Comparison of ENCODE assay signal across 1 cellular context in genomic region chr12:34022079-34022830, GRCh38.
TF ChIP-seq lines count a peak whose summit lies in the region.

Gene ALG10, plus strand, starts transcription at chr12:34022496. Its CDS starts 104 bp downstream, at chr12:34022600.

TF ChIP-seq in SK-N-SH, 30 proteins besides CTCF, POLR2A, EP300 and RAD21 (continued from another document):
- TF ChIP-seq USF2 (IDR thresholded peaks at IDR 0.05; ENCODE audit: borderline replicate concordance, low read depth, low read length) (no peak), PBX3 (IDR thresholded peaks at IDR 0.05) (no peak), TCF12 (IDR thresholded peaks at IDR 0.05) (peak; percentile 11; the same call in 1 of the 2 replicates), NRF1 (IDR thresholded peaks at IDR 0.05; ENCODE audit: low read depth, low read length) (no peak), SIN3A (IDR thresholded peaks at IDR 0.05; ENCODE audit: borderline replicate concordance, low read depth, low read length) (0 out of 2 replicates have a peak, but pooled peaks have one; percentile 83), GABPA (IDR thresholded peaks at IDR 0.05; ENCODE audit: low read depth) (peak; percentile 94), FOXM1 (IDR thresholded peaks at IDR 0.05; ENCODE audit: low read depth) (no peak), YY1 (IDR thresholded peaks at IDR 0.05; ENCODE audit: low read depth) (peak; percentile 75)
